Comparison of ENCODE assay signal across 8 cellular contexts in the genomic region with DNA sequence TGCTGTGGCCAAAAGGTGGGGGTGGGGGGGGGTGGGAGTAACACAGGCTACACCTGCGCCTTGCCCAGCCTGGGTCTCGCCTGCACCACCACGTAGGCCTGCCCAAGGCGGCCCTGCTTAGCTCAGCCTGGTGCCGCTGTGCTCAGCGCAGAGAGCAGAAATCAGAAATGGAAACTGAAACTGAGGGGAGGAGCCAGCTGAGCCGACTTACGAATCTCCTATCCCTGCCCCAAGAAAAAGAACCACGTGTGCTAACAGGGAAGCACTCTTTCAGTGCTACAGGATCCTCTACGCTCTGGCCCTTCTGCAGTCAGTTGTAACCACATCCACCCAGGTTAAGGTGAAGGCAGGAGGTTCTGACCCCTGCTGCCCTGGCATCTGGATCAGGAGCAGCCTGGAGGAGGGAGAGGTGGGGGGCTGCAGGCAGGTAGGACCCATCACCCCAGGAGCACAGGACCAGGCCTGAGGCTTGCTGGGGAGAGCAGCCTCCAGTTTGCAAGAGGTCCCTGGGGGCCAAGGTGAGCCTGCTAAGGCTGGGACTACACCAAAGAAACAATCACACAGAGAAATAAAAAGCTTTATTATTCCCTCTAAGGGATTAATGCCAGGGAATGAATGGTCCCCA. TPM values are rescaled to one million over a fixed set of nuclear protein-coding genes. Genes with fewer than 3 reads are reported as not detected.
A peak's percentile ranks its signal among the peaks of the same experiment; 100 is the strongest.
DNase-seq lines count a peak whose midpoint lies in the region; ATAC-seq, FAIRE-seq and TF ChIP-seq lines count a peak whose summit lies in the region.

A gene (minus strand): TSS at position 163 of the 625 bp plus-strand sequence. CDS start 822 bp downstream, outside the sequence.

- peaks cover 11% of the 10 kb centered on the region; the same call in 1 of the 3 replicates for H3K4me1 ChIP-seq in A549
- no peaks in the 10 kb centered on the region for H3K4me1 ChIP-seq in PC-9 (replicated peaks; ENCODE audit: insufficient read depth)
- H3K4me1 ChIP-seq in ovary (ENCODE audit: insufficient read depth): peaks cover 10% of the 10 kb centered on the region
- peaks cover 0 to 46% (median 20%) of the 10 kb centered on the region in 4 donors for H3K4me1 ChIP-seq in tibial nerve

- peak; percentile 44 to 54 for DNase-seq in A549 (ENCODE audit: low read depth in 1 of 2, low spot score in 1 of 2)
- DNase-seq in PC-9: peak; percentile 64 to 65
- peak; percentile 63 for DNase-seq in activated T-helper 1 cell treated with Interleukin-2 at 50 U/mL for 16 hours (ENCODE audit: low read depth)
- peak; percentile 85 for DNase-seq in fibroblast of the aortic adventitia (ENCODE audit: low read depth)
- peak; percentile 72 to 81 (median 78) for DNase-seq in ovary
- DNase-seq in tibial nerve (ENCODE audit: low spot score in 2 of 2): peak; percentile 50 to 76

- FAIRE-seq in A549 (lab: Jason Lieb, UNC): no peak

- TF ChIP-seq POLR2A in A549 (IDR thresholded peaks at IDR 0.05; ENCODE audit: low read length): no peak
- peak; percentile 70 for TF ChIP-seq POLR2A in ovary (IDR thresholded peaks at IDR 0.05)
- peak; percentile 41 to 65 for TF ChIP-seq POLR2A in tibial nerve (IDR thresholded peaks at IDR 0.05)

- no peak within 1 kb of the TSS for H3K4me3 ChIP-seq in A549
- H3K4me3 ChIP-seq in PC-9: peak within 1 kb of the TSS; percentile 18; the same call in 1 of the 2 replicates
- peak within 1 kb of the TSS; percentile 78 for H3K4me3 ChIP-seq in fibroblast of the aortic adventitia (ENCODE audit: low read depth, low read length)
- peak within 1 kb of the TSS; percentile 55 for H3K4me3 ChIP-seq in ovary
- H3K4me3 ChIP-seq in tibial nerve: peak within 1 kb of the TSS; percentile 40 to 72 (median 66)

- peaks cover 10% of the 10 kb centered on the region; the same call in 1 of the 2 replicates for H3F3A ChIP-seq in PC-9 (ENCODE audit: insufficient read depth, low read depth)

- no TSS peak for BruUV-seq in PC-9 (replicated peaks; lab: Mats Ljungman, UMichigan)

- H2AFZ ChIP-seq in PC-9: no peak within 1 kb of the TSS

- 64% methylated on average over 9 of the region's 10 CpGs for WGBS in A549 (ENCODE audit: missing lambda C conversion rate)
- 0 to 1% (median 1%) methylated on average over 10 of the region's 10 CpGs for WGBS in ovary, 3 donors
- WGBS in tibial nerve, 2 donors: 1 to 2% methylated on average over 10 of the region's 10 CpGs

- TF ChIP-seq CTCF in A549 (IDR thresholded peaks at IDR 0.05) (no peak), PC-9 (conservative IDR thresholded peaks at IDR 0.05) (no peak), fibroblast of the aortic adventitia (IDR thresholded peaks at IDR 0.05; ENCODE audit: insufficient read depth, low read length) (no peak), ovary (IDR thresholded peaks at IDR 0.05) (no peak), tibial nerve (IDR thresholded peaks at IDR 0.05) (no peak)

- no peak for TF ChIP-seq EP300 in A549 (IDR thresholded peaks at IDR 0.05)
- TF ChIP-seq EP300 in ovary (IDR thresholded peaks at IDR 0.05): no peak
- TF ChIP-seq EP300 in tibial nerve (IDR thresholded peaks at IDR 0.05): peak in 1 of 2 donors; percentile 91

- H3K9me3 ChIP-seq in A549 (no peaks in the 10 kb centered on the region), PC-9 (ENCODE audit: insufficient read depth, low read depth) (no peaks in the 10 kb centered on the region), ovary (no peaks in the 10 kb centered on the region), tibial nerve (no peaks in the 10 kb centered on the region)

- ATAC-seq in A549 (peak in 1 of 2 experiments; percentile 47; a peak in 3 of 6 replicates), GM18868 (IDR thresholded peaks at IDR 0.05; ENCODE audit: unreplicated experiment) (peak; percentile 76), HG03108 (IDR thresholded peaks at IDR 0.05; ENCODE audit: unreplicated experiment) (peak; percentile 55)

- POLR2A ChIA-PET in A549 (lab: Yijun Ruan, JAX) (no interaction called here), PC-9 (lab: Charles Lee; ENCODE audit: unreplicated experiment) (interaction anchor here (0.5 to 1.1 kb wide), 3 partner anchors 147 to 406 kb away, joined by 3 to 5 read pairs (median 3); a partner anchor contains a TSS)

- no peaks in the 10 kb centered on the region for H3K36me3 ChIP-seq in PC-9 (ENCODE audit: low read depth)
- H3K36me3 ChIP-seq in ovary: no peaks in the 10 kb centered on the region
- H3K36me3 ChIP-seq in tibial nerve: peaks cover 0 to 68% (median 0%) of the 10 kb centered on the region in 3 donors

- intact Hi-C loops in PC-9 (cut with micrococcal nuclease; ENCODE audit: unreplicated experiment): no loop called here
- intact Hi-C loops in ovary (cut with DNase I): loop anchor here in 3 of 4 donors (5.0 to 10.0 kb wide), 4 partner anchors 40 to 148 kb away; a partner anchor contains a TSS

- CTCF ChIA-PET in A549 (lab: Yijun Ruan, JAX): interaction anchor here (1.1 to 39.5 kb wide), 7 partner anchors 10 to 149 kb away, joined by 3 to 658 read pairs (median 231); a partner anchor contains a TSS
- CTCF ChIA-PET in PC-9 (lab: Charles Lee): interaction anchor here (0.7 kb wide), 1 partner anchor 149 kb away, joined by 4 read pairs; no protein-coding TSS in a partner anchor

- H3K27ac ChIP-seq in A549 (peak within 1 kb of the TSS in 1 of 2 experiments; percentile 52; a peak in 2 of 6 replicates), PC-9 (no peak within 1 kb of the TSS), ovary (peak within 1 kb of the TSS; percentile 72 to 88), tibial nerve (peak within 1 kb of the TSS; percentile 64 to 95 (median 94))

- H3K27me3 ChIP-seq in PC-9 (ENCODE audit: insufficient read depth, low read depth) (no peaks in the 10 kb centered on the region), ovary (no peaks in the 10 kb centered on the region), tibial nerve (no peaks in the 10 kb centered on the region)

- TF ChIP-seq RAD21 in A549 (conservative IDR thresholded peaks at IDR 0.05 in 1 of 2, IDR thresholded peaks at IDR 0.05 in 1 of 2): no peak

- H3K4me2 ChIP-seq in A549: peak within 1 kb of the TSS; percentile 8; the same call in 1 of the 3 replicates
- H3K4me2 ChIP-seq in PC-9: peak within 1 kb of the TSS; percentile 47

- no peaks in the 10 kb centered on the region for H3K79me2 ChIP-seq in PC-9 (ENCODE audit: low read depth)

- H4K20me1 ChIP-seq in PC-9 (ENCODE audit: insufficient read depth): 0 out of 2 replicates have a peak, but pooled peaks cover 3% of the 10 kb centered on the region

- H3K9me2 ChIP-seq in PC-9 (ENCODE audit: insufficient read depth): no peaks in the 10 kb centered on the region

TF ChIP-seq in A549, 52 proteins besides CTCF, POLR2A, EP300 and RAD21:
- TF ChIP-seq MAZ (IDR thresholded peaks at IDR 0.05; ENCODE audit: borderline replicate concordance, low read depth, low read length): no peak
- TF ChIP-seq, protein P1, sequence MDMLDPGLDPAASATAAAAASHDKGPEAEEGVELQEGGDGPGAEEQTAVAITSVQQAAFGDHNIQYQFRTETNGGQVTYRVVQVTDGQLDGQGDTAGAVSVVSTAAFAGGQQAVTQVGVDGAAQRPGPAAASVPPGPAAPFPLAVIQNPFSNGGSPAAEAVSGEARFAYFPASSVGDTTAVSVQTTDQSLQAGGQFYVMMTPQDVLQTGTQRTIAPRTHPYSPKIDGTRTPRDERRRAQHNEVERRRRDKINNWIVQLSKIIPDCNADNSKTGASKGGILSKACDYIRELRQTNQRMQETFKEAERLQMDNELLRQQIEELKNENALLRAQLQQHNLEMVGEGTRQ (IDR thresholded peaks at IDR 0.05): peak; percentile 36; the same call in 1 of the 2 replicates

RNA-seq across cellular contexts. Expression of the gene that starts here (rescaled TPM):
- 0.59 and 0.70 TPM in 2 replicates for polyA plus RNA-seq in A549 (2011; rRNA removed)
- polyA plus RNA-seq in A549 (2012; cell fraction: cytosol; rRNA removed): 0.36 and 0.43 TPM in 2 replicates
- polyA plus RNA-seq in A549 (2012; cell fraction: nucleus; rRNA removed): 1.4 and 1.5 TPM in 2 replicates
- 0.26 to 0.37 TPM (median 0.37 TPM) in 3 replicates for polyA plus RNA-seq in A549 (2017; fragmentation: RNase III; extraction: RNeasy Plus Mini Kit Qiagen cat#74134 plus additional on column Dnase treatment)
- 1.0 and 1.5 TPM in 2 replicates for polyA minus RNA-seq in A549 (2011; rRNA and poly(A)+ RNA removed)
- 17.9 and 26.0 TPM in 2 replicates for total RNA-seq in PC-9 (2021)
- 11.3 and 24.3 TPM in 2 replicates for total RNA-seq in fibroblast of the aortic adventitia (ENCODE audit: low replicate concordance)
- total RNA-seq in ovary: 10 to 100 TPM in 6 of 7 donors, 1 to 10 TPM in 1; 8.6 to 24.6 (median 19.3) TPM
- polyA plus RNA-seq in ovary: 10 to 100 TPM; 10.3 to 22.2 TPM
- 10 to 100 TPM; 15.9 to 29.4 (median 21.7) TPM for total RNA-seq in tibial nerve

Comparison
In these comparisons a context has a peak if more than half of its experiments do, and no peak if none do; other contexts are left out.
1. RNA of the gene that starts here (polyA plus RNA-seq): 10.3 to 22.2 TPM in ovary; 0.26 to 1.5 TPM in A549; every median in the first group is over 4 times any median in the second.
2. Peak in every context shown above with its lines, with median percentiles within 50 percentile points of each other: DNase-seq.